In genomic region chr6:35633579-35634089, GRCh38 we compare ENCODE assay signal across 27 cellular contexts. TPM values are rescaled to one million over a fixed set of nuclear protein-coding genes. Genes with fewer than 3 reads are reported as not detected.
DNase-seq lines count a peak whose midpoint lies in the region; ATAC-seq, FAIRE-seq and TF ChIP-seq lines count a peak whose summit lies in the region.
"Had no signal": no experiment of that assay in that cellular context is flagged by ENCODE, and none has a peak within 500 bp of the region (broad histone marks: within the 10 kb centered on the region; RNA-seq: fewer than 3 reads in every experiment).

No MANE protein-coding gene starts in this region.

- H3K27ac ChIP-seq in gastroesophageal sphincter (peak overlapping the region in 3 of 4 donors; percentile 10 to 25 (median 15)), small intestine (ENCODE audit: low read depth in 1 of 2, low read length in 1 of 2) (no peak overlapping the region)
- H3K27ac ChIP-seq: A549, neutrophil, tibial artery had no signal

- H3K4me1 ChIP-seq in gastroesophageal sphincter, result peaks cover 0 to 41% (median 0%) of the 10 kb centered on the region in 3 donors
- H3K4me1 ChIP-seq in small intestine (ENCODE audit: control insufficient read depth in 2 of 2, insufficient read depth in 1 of 2, low read depth in 1 of 2, low read length in 1 of 2), result no peaks in the 10 kb centered on the region
- H3K4me1 ChIP-seq: A549, BE2C had no signal

- H3K27me3 ChIP-seq in gastroesophageal sphincter (no peaks in the 10 kb centered on the region), small intestine (ENCODE audit: control insufficient read depth in 2 of 2, insufficient read depth in 2 of 2, low read length in 2 of 2) (no peaks in the 10 kb centered on the region)
- H3K27me3 ChIP-seq: BE2C, body of pancreas, neutrophil, tibial artery had no signal

- TF ChIP-seq POLR2A in gastroesophageal sphincter (IDR thresholded peaks at IDR 0.05), result no peak

- H3K9me3 Mint-ChIP-seq in activated T-cell treated with anti-CD3 and anti-CD28 coated beads, Interleukin-2, amount 50 U/mL, for 72 hours, result no peaks in the 10 kb centered on the region
- H3K9me3 Mint-ChIP-seq in activated T-cell treated with anti-CD3 and anti-CD28 coated beads, Interleukin-2, amount 50 U/mL, for 4 hours, result no peaks in the 10 kb centered on the region
- H3K9me3 Mint-ChIP-seq: activated T-helper 2 cell treated with anti-CD3 and anti-CD28 coated beads, Interferon-gamma antibody, Interleukin-2, Interleukin-4, amounts not matched to agents 10 μg/mL and 5 μg/mL and 100 μg/mL, durations not matched to agents 14 hours and 24 hours and 36 hours; H9; IgD-negative memory B cell; memory B cell; stimulated activated naive CD8-positive, alpha-beta T cell treated with anti-CD3 and anti-CD28 coated beads, Interleukin-15, Interleukin-2, amounts not matched to agents 100 ng/mL and 50 ng/mL, for 24 hours had no signal

- H3K9me3 ChIP-seq in T-helper 17 cell (ENCODE audit: control insufficient read depth, low read length, poor library complexity, severe bottlenecking) (no peaks in the 10 kb centered on the region), gastroesophageal sphincter (no peaks in the 10 kb centered on the region), small intestine (ENCODE audit: control insufficient read depth, low read depth) (no peaks in the 10 kb centered on the region)
- H3K9me3 ChIP-seq: A549, BE2C, body of pancreas, neutrophil, SK-N-SH, tibial artery had no signal

- ATAC-seq in activated T-cell treated with anti-CD3 and anti-CD28 coated beads, Interleukin-2, amount 50 U/mL, for 72 hours (replicated peaks in 1 of 2), result no peak
- ATAC-seq in activated T-cell treated with anti-CD3 and anti-CD28 coated beads, Interleukin-2, amount 50 U/mL, for 4 hours, result no peak
- ATAC-seq in T-helper 17 cell (no peak), gastroesophageal sphincter (no peak), GM19455 (IDR thresholded peaks at IDR 0.05; ENCODE audit: unreplicated experiment) (no peak)
- ATAC-seq: A549 had no signal

- TF ChIP-seq CTCF in gastroesophageal sphincter (IDR thresholded peaks at IDR 0.05), result no peak

- DNase-seq in activated T-cell treated with anti-CD3 and anti-CD28 coated beads, Interleukin-2, amount 50 U/mL, for 72 hours, result no peak
- DNase-seq in activated T-cell treated with anti-CD3 and anti-CD28 coated beads, Interleukin-2, amount 50 U/mL, for 4 hours, result no peak
- no peak for DNase-seq in T-helper 17 cell
- DNase-seq in small intestine, result peak; percentile 62
- no peak for DNase-seq in NCI-H1930 (lab: John Stamatoyannopoulos, UW)
- no peak for DNase-seq in cerebellum (ENCODE audit: low spot score)
- DNase-seq: activated CD4-positive, alpha-beta T cell treated with anti-CD3 and anti-CD28 coated beads for 4 hours; BE2C; COR-L47; DMS53; effector CD4-positive, alpha-beta T cell; erythroblast; H9; NCI-H1048; NCI-H1694; NCI-H510A; SK-N-SH; tibial artery had no signal

- H3K4me1 Mint-ChIP-seq in activated T-cell treated with anti-CD3 and anti-CD28 coated beads, Interleukin-2, amount 50 U/mL, for 72 hours (ENCODE audit: low read depth), result peaks cover 21% of the 10 kb centered on the region
- H3K4me1 Mint-ChIP-seq in activated T-cell treated with anti-CD3 and anti-CD28 coated beads, Interleukin-2, amount 50 U/mL, for 4 hours (ENCODE audit: low read depth), result peaks cover 47% of the 10 kb centered on the region
- H3K4me1 Mint-ChIP-seq in T-helper 17 cell, result peaks cover 25% of the 10 kb centered on the region
- H3K4me1 Mint-ChIP-seq: IgD-negative memory B cell, memory B cell had no signal

- 82 to 93% methylated on average over 3 to 4 of the region's 4 CpGs for WGBS in gastroesophageal sphincter (ENCODE audit: low coverage in 1 of 2), 2 donors
- WGBS in small intestine, 3 donors, result 53 to 69% (median 58%) methylated on average over 4 of the region's 4 CpGs

- no peak overlapping the region for H3K4me3 ChIP-seq in gastroesophageal sphincter
- H3K4me3 ChIP-seq in small intestine (ENCODE audit: low read depth in 1 of 2, low read length in 2 of 2), result no peak overlapping the region
- H3K4me3 ChIP-seq: A549, body of pancreas, tibial artery had no signal

- H3K4me3 Mint-ChIP-seq in activated T-cell treated with anti-CD3 and anti-CD28 coated beads, Interleukin-2, amount 50 U/mL, for 72 hours, result no peak overlapping the region
- no peak overlapping the region for H3K4me3 Mint-ChIP-seq in activated T-cell treated with anti-CD3 and anti-CD28 coated beads, Interleukin-2, amount 50 U/mL, for 4 hours
- no peak overlapping the region for H3K4me3 Mint-ChIP-seq in T-helper 17 cell
- H3K4me3 Mint-ChIP-seq: H9; IgD-negative memory B cell; memory B cell; stimulated activated naive CD8-positive, alpha-beta T cell treated with anti-CD3 and anti-CD28 coated beads, Interleukin-15, Interleukin-2, amounts not matched to agents 100 ng/mL and 50 ng/mL, for 24 hours had no signal

- H3K36me3 ChIP-seq in gastroesophageal sphincter (peaks cover 32 to 100% of the 10 kb centered on the region in 2 donors), small intestine (ENCODE audit: control insufficient read depth in 2 of 2, insufficient read depth in 2 of 2, low read length in 2 of 2) (peaks cover 7 to 8% of the 10 kb centered on the region in 2 donors)

- no peak for TF ChIP-seq EP300 in gastroesophageal sphincter (IDR thresholded peaks at IDR 0.05)

- peaks cover 7 to 32% of the 10 kb centered on the region in 2 donors for H3K36me3 Mint-ChIP-seq in activated T-cell treated with anti-CD3 and anti-CD28 coated beads, Interleukin-2, amount 50 U/mL, for 72 hours (ENCODE audit: insufficient read depth in 2 of 2)
- peaks cover 28% of the 10 kb centered on the region for H3K36me3 Mint-ChIP-seq in activated T-cell treated with anti-CD3 and anti-CD28 coated beads, Interleukin-2, amount 50 U/mL, for 4 hours (ENCODE audit: insufficient read depth)
- H3K36me3 Mint-ChIP-seq in T-helper 17 cell (ENCODE audit: low read depth), result peaks cover 5% of the 10 kb centered on the region

- no peak for FAIRE-seq in small intestine (lab: Jason Lieb, UNC)
- FAIRE-seq: A549 had no signal

- peak overlapping the region; percentile 79 for H3K27ac Mint-ChIP-seq in activated T-cell treated with anti-CD3 and anti-CD28 coated beads, Interleukin-2, amount 50 U/mL, for 72 hours
- peak overlapping the region; percentile 72 for H3K27ac Mint-ChIP-seq in T-helper 17 cell
- H3K27ac Mint-ChIP-seq: IgD-negative memory B cell; memory B cell; stimulated activated naive CD8-positive, alpha-beta T cell treated with anti-CD3 and anti-CD28 coated beads, Interleukin-15, Interleukin-2, amounts not matched to agents 100 ng/mL and 50 ng/mL, for 24 hours had no signal

- H3K27me3 Mint-ChIP-seq in activated T-cell treated with anti-CD3 and anti-CD28 coated beads, Interleukin-2, amount 50 U/mL, for 72 hours (ENCODE audit: low read depth), result no peaks in the 10 kb centered on the region
- no peaks in the 10 kb centered on the region for H3K27me3 Mint-ChIP-seq in activated T-cell treated with anti-CD3 and anti-CD28 coated beads, Interleukin-2, amount 50 U/mL, for 4 hours (ENCODE audit: low read depth)
- no peaks in the 10 kb centered on the region for H3K27me3 Mint-ChIP-seq in T-helper 17 cell
- H3K27me3 Mint-ChIP-seq: IgD-negative memory B cell; memory B cell; stimulated activated naive CD8-positive, alpha-beta T cell treated with anti-CD3 and anti-CD28 coated beads, Interleukin-15, Interleukin-2, amounts not matched to agents 100 ng/mL and 50 ng/mL, for 24 hours had no signal

RNA-seq across cellular contexts. Expression of gene FKBP5, which starts 55.1 kb away (rescaled TPM):
- total RNA-seq in activated T-cell treated with anti-CD3 and anti-CD28 coated beads, Interleukin-2, amount 50 U/mL, for 72 hours, result 100 to 1,000 TPM; 106 to 120 TPM
- total RNA-seq in activated T-cell treated with anti-CD3 and anti-CD28 coated beads, Interleukin-2, amount 50 U/mL, for 4 hours, result 10 to 100 TPM; 46.5 to 62.3 (median 59.9) TPM
- total RNA-seq in T-helper 17 cell (10 to 100 TPM; 53.3 to 60.8 TPM), gastroesophageal sphincter (100 to 1,000 TPM; 453 to 676 (median 478) TPM), cerebellum (4.6 TPM)
- 100 to 1,000 TPM in 2 of 3 donors, 10 to 100 TPM in 1; 62.7 to 150 (median 115) TPM for polyA plus RNA-seq in small intestine

Comparison
In these comparisons a context has a peak if more than half of its experiments do, and no peak if none do; other contexts are left out.
1. H3K27ac ChIP-seq: peak in gastroesophageal sphincter (3 of 4); none in small intestine (0 of 2).